ENCODE assay signal across 8 cellular contexts in the genomic region with DNA sequence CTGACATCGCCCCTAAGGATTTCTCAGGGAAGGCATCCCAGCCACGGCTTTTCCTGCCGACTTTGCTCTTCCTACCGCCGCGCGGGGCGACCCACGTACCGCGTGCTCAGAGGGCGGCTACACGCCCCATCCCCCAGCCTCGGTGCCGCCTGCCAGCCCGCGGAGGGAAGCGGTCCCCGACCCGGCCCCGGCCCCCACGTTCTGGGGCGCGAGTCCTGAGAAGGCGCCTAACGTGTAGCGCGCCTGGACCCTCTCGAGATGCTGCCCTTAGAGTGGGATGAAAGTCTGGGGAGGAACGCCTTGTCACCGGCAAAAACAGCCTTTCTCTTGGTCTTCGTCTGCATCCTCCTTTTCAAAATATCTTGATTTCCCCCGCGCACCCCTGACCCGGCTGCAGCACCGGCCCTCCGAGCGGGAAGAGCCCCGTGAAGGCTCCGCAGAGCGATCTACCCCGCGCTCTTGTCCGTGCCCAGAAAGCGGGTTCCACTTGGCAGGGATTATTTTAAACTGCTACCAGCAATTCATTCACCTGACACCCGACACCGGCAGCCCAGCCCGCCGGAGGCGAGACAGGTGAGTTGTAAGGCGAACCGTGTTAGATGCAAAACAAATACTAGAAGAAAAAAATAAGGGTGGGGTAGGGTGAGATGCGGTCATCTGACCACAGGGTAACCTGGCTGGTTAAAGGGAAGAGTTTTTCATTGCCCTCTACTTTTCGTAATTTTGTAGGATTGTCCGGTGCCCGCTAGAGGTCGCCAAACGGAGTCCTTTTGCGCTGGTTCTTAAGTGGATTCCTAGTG. TPM values are rescaled to one million over a fixed set of nuclear protein-coding genes. Genes with fewer than 3 reads are reported as not detected.
DNase-seq lines count a peak whose midpoint lies in the region; ATAC-seq and TF ChIP-seq lines count a peak whose summit lies in the region.

No MANE protein-coding gene starts in this region.

- intact Hi-C loops in stomach (cut with DNase I; ENCODE audit: low total_unique reads) = no loop called here

- H3K4me1 Mint-ChIP-seq in activated T-helper 17 cell treated with anti-CD3 and anti-CD28 coated beads, Interleukin-2, amount 50 U/mL, for 72 hours = no peaks in the 10 kb centered on the region

- peaks cover 8% of the 10 kb centered on the region for H3K4me1 ChIP-seq in neuron (ENCODE audit: insufficient read depth, low read length)
- peaks cover 8 to 27% (median 24%) of the 10 kb centered on the region in 4 donors for H3K4me1 ChIP-seq in stomach

- TF ChIP-seq CTCF in fibroblast of villous mesenchyme (IDR thresholded peaks at IDR 0.05; ENCODE audit: insufficient read depth, low read depth, low read length) (peak; percentile 87), stomach (IDR thresholded peaks at IDR 0.05) (peak in 5 of 7 experiments; percentile 46 to 90 (median 69))

- TF ChIP-seq EP300 in stomach (IDR thresholded peaks at IDR 0.05) = no peak

- DNase-seq in DMS53 (lab: John Stamatoyannopoulos, UW) = peak; percentile 94
- DNase-seq in LHCN-M2 (ENCODE audit: low read depth) = peak; percentile 61
- peak; percentile 74 for DNase-seq in RKO (ENCODE audit: low spot score)
- DNase-seq in fibroblast of villous mesenchyme (ENCODE audit: low read depth) = peak; percentile 76
- DNase-seq in stomach = peak; percentile 76

- H3K9me3 ChIP-seq in neuron (ENCODE audit: low read length) (peaks cover 6% of the 10 kb centered on the region), stomach (peaks cover 0 to 10% (median 0%) of the 10 kb centered on the region in 4 donors)

- H3K36me3 ChIP-seq in neuron (ENCODE audit: insufficient read depth, low read length) = no peaks in the 10 kb centered on the region
- no peaks in the 10 kb centered on the region for H3K36me3 ChIP-seq in stomach

- peaks cover 44% of the 10 kb centered on the region for H3K27me3 ChIP-seq in neuron (ENCODE audit: insufficient read depth, low read length)
- H3K27me3 ChIP-seq in stomach = peaks cover 0 to 36% (median 21%) of the 10 kb centered on the region in 3 donors

- H3K27ac Mint-ChIP-seq in activated T-helper 17 cell treated with anti-CD3 and anti-CD28 coated beads, Interleukin-2, amount 50 U/mL, for 72 hours = peak overlapping the region; percentile 32

- H2AFZ ChIP-seq in neuron (ENCODE audit: low read depth, low read length) = peak overlapping the region; percentile 99

- H3K4me3 ChIP-seq in fibroblast of villous mesenchyme (ENCODE audit: low read depth, low read length) = peak overlapping the region; percentile 59
- H3K4me3 ChIP-seq in neuron (ENCODE audit: low read length) = peak overlapping the region; percentile 52
- H3K4me3 ChIP-seq in stomach = peak overlapping the region; percentile 55 to 74 (median 60)

- H3K4me3 Mint-ChIP-seq in activated T-helper 17 cell treated with anti-CD3 and anti-CD28 coated beads, Interleukin-2, amount 50 U/mL, for 72 hours = peak overlapping the region; percentile 83

- H3K36me3 Mint-ChIP-seq in activated T-helper 17 cell treated with anti-CD3 and anti-CD28 coated beads, Interleukin-2, amount 50 U/mL, for 72 hours (ENCODE audit: low read depth) = no peaks in the 10 kb centered on the region

- ATAC-seq in GM21786 (IDR thresholded peaks at IDR 0.05; ENCODE audit: unreplicated experiment) = peak; percentile 68
- peak; percentile 72 for ATAC-seq in activated T-helper 17 cell treated with anti-CD3 and anti-CD28 coated beads, Interleukin-2, amount 50 U/mL, for 72 hours (replicated peaks)

- TF ChIP-seq POLR2A in stomach (IDR thresholded peaks at IDR 0.05) = no peak

- H3K27ac ChIP-seq in stomach = peak overlapping the region in 4 of 5 donors; percentile 15 to 40 (median 24)

- H3K9me3 Mint-ChIP-seq in activated T-helper 17 cell treated with anti-CD3 and anti-CD28 coated beads, Interleukin-2, amount 50 U/mL, for 72 hours = no peaks in the 10 kb centered on the region

- H3K27me3 Mint-ChIP-seq in activated T-helper 17 cell treated with anti-CD3 and anti-CD28 coated beads, Interleukin-2, amount 50 U/mL, for 72 hours = peaks cover 8% of the 10 kb centered on the region

- WGBS in stomach, 5 donors = 0 to 1% (median 1%) methylated on average over 53 to 59 of the region's 59 CpGs

RNA-seq across cellular contexts. Expression of a gene that starts 0.9 kb away (rescaled TPM):
- total RNA-seq in LHCN-M2 (2014; rRNA removed) = not detected in 2 replicates
- not detected for polyA plus RNA-seq in LHCN-M2 (2012)
- not detected for total RNA-seq in activated T-helper 17 cell treated with anti-CD3 and anti-CD28 coated beads, Interleukin-2, amount 50 U/mL, for 72 hours
- total RNA-seq in fibroblast of villous mesenchyme = under 0.01 TPM in 1 of 2 replicates, not detected in the other
- 10 to 100 TPM in 1 of 5 donors, 1 to 10 TPM in 1, under 1 TPM in 1, not detected in 2; 0.43 to 55.3 (median 1.5) TPM for total RNA-seq in stomach
- not detected for polyA plus RNA-seq in stomach

Comparison
In these comparisons a context has a peak if more than half of its experiments do, and no peak if none do; other contexts are left out.
1. Peak in every context shown above with its lines: DNase-seq, ATAC-seq, H3K4me3 ChIP-seq and H3K27ac ChIP-seq.